Comparison of ENCODE assay signal across 1 cellular context in the genomic region with DNA sequence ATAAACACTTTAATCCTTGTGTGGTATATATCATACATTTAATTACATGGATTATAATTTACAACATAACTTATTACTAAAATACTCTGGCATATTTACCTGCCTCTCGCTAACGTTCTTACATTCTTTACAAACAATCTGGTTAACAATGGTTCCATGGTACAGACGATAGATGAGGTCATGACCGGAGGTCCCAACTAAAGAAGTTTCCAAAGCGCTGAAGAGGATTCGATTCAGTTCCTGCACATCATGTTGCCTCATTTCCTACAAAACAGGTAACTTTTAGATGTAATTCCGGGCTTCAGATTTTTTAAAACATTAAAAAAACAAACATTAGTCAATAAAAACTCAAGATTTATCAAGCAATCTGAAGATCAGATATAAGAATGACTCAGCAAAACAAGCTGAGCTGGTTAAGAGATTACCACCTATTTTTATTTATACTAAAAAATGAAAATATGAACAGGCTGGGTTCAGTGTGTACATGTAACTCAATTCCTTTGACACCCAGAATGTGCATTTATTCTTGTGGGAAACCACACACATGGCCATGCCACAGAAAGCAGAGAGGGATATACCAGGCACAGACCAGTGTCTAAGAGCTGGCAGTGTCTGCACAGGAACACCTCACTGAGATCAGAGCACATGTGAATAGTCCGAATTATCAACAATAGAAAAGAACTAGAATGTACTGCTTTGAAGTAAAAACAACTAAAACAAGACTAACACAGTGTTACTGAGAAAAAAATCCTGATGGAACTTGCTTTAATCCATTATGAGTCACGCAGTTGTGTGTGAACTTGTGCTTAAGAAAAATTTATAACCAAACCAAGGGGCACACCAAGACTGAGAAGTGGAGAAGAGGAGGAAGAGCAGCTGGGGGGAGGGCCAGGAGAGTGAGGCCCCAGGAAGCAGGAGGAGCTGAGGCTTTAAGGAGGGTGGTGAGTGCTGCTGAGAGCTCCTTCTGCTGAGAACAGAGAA.
TF ChIP-seq lines count a peak whose summit lies in the region.

No MANE protein-coding gene starts in this region.

TF ChIP-seq in K562, 482 proteins besides CTCF, POLR2A, EP300 and RAD21 (continued from another document):
- TF ChIP-seq, protein P1, sequence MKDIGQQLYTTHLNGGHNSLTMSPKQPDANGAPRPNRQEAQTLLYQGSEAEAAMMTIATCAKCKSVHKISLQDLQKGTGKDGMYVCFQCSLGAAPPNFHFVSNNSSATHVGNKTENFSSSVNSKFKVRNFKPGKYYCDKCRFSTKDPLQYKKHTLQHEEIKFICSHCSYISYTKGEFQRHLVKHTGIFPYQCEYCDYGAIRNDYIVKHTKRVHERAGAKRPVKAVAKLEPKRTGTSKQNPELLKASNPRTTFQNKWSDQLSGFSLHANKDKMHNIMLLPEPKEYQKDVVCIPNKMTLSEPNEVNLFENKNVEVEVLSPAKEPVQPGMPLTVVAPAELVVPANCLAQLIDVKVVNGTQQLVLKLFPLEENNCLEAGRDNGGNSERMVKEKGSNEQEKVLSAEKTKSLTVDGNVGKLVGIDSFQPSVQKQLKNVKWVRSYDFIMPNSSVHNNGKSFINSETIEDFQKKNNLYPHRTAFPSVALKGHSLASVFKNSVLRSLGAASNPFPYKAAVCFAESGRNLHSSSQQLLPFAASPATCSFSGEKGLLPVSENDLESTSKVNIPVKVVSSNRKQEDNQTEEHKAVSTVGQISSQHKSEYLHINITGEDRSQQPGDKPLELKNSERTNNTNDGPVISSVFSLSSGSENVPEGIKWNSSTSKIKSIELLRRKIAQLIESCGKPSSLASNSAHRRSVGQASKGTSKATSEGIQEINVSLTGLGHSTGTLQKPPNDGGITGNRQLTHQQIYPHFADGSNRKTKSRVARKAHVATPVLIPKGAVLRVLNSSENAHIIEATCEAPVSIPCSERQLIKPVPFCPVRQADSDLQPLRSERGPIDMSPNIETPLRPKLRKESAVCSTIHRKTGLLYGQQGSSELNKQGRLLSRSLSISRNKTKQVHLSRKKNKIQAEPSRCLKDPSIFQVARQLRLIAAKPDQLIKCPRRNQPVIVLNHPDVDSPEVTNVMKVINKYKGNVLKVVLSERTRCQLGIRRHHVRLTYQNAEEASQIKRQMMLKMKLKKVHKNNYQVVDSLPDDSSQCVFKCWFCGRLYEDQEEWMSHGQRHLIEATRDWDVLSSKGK (CRISPR knock-in tag; IDR thresholded peaks at IDR 0.05) = no peak
- TF ChIP-seq, protein P2, sequence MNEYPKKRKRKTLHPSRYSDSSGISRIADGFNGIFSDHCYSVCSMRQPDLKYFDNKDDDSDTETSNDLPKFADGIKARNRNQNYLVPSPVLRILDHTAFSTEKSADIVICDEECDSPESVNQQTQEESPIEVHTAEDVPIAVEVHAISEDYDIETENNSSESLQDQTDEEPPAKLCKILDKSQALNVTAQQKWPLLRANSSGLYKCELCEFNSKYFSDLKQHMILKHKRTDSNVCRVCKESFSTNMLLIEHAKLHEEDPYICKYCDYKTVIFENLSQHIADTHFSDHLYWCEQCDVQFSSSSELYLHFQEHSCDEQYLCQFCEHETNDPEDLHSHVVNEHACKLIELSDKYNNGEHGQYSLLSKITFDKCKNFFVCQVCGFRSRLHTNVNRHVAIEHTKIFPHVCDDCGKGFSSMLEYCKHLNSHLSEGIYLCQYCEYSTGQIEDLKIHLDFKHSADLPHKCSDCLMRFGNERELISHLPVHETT (CRISPR knock-in tag; conservative IDR thresholded peaks at IDR 0.05 in 1 of 2, IDR thresholded peaks at IDR 0.05 in 1 of 2) = no peak
- TF ChIP-seq MEF2A (IDR thresholded peaks at IDR 0.05; ENCODE audit: control insufficient read depth, low read depth, low read length) (no peak), BACH1 (tag; IDR thresholded peaks at IDR 0.05) (peak; percentile 53; the same call in 1 of the 2 replicates), ADNP (tag; IDR thresholded peaks at IDR 0.05) (no peak), THRAP3 (IDR thresholded peaks at IDR 0.05; ENCODE audit: borderline replicate concordance) (no peak), ZNF785 (CRISPR knock-in tag; IDR thresholded peaks at IDR 0.05) (no peak), MAFK (IDR thresholded peaks at IDR 0.05; ENCODE audit: low read length) (peak; percentile 53; the same call in 1 of the 2 replicates), MIER1 (IDR thresholded peaks at IDR 0.05; ENCODE audit: low read depth) (no peak), SMARCC2 (IDR thresholded peaks at IDR 0.05; ENCODE audit: low read depth) (no peak)
- TF ChIP-seq, protein P3, sequence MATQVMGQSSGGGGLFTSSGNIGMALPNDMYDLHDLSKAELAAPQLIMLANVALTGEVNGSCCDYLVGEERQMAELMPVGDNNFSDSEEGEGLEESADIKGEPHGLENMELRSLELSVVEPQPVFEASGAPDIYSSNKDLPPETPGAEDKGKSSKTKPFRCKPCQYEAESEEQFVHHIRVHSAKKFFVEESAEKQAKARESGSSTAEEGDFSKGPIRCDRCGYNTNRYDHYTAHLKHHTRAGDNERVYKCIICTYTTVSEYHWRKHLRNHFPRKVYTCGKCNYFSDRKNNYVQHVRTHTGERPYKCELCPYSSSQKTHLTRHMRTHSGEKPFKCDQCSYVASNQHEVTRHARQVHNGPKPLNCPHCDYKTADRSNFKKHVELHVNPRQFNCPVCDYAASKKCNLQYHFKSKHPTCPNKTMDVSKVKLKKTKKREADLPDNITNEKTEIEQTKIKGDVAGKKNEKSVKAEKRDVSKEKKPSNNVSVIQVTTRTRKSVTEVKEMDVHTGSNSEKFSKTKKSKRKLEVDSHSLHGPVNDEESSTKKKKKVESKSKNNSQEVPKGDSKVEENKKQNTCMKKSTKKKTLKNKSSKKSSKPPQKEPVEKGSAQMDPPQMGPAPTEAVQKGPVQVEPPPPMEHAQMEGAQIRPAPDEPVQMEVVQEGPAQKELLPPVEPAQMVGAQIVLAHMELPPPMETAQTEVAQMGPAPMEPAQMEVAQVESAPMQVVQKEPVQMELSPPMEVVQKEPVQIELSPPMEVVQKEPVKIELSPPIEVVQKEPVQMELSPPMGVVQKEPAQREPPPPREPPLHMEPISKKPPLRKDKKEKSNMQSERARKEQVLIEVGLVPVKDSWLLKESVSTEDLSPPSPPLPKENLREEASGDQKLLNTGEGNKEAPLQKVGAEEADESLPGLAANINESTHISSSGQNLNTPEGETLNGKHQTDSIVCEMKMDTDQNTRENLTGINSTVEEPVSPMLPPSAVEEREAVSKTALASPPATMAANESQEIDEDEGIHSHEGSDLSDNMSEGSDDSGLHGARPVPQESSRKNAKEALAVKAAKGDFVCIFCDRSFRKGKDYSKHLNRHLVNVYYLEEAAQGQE (CRISPR knock-in tag; IDR thresholded peaks at IDR 0.05; ENCODE audit: low read depth) = no peak
